In the genomic region with DNA sequence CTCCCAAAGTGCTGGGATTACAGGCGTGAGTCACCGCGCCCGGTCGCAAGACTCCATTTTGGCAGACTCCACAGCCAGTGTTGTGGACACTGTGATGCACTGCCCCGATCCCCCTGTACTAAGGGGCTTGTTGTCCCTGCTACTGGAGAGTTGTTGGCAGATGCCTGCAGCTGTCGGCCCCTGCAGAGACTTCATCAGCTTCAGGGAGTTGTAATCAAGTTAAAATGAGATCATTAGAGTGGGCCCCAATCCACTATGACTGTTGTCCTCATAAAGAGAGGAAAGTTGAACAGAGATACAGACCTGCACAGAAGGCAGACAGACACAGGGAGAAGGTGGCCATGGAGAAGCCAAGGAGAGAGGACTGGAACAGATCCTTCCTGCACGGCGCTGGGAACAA, we compare ENCODE assay signal across 1 cellular context.
TF ChIP-seq lines count a peak whose summit lies in the region.

No MANE protein-coding gene starts in this region.

TF ChIP-seq in GM23338, 12 proteins besides CTCF, POLR2A, EP300 and RAD21:
- TF ChIP-seq, protein P1, sequence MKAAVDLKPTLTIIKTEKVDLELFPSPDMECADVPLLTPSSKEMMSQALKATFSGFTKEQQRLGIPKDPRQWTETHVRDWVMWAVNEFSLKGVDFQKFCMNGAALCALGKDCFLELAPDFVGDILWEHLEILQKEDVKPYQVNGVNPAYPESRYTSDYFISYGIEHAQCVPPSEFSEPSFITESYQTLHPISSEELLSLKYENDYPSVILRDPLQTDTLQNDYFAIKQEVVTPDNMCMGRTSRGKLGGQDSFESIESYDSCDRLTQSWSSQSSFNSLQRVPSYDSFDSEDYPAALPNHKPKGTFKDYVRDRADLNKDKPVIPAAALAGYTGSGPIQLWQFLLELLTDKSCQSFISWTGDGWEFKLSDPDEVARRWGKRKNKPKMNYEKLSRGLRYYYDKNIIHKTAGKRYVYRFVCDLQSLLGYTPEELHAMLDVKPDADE (IDR thresholded peaks at IDR 0.05): no peak
- TF ChIP-seq NANOG (IDR thresholded peaks at IDR 0.05; ENCODE audit: borderline replicate concordance): no peak
- no peak for TF ChIP-seq ZNF462 (CRISPR knock-in tag; IDR thresholded peaks at IDR 0.05)
- no peak for TF ChIP-seq ZNF331 (CRISPR knock-in tag; IDR thresholded peaks at IDR 0.05; ENCODE audit: low read depth)
- no peak for TF ChIP-seq EZH2phosphoT487 (IDR thresholded peaks at IDR 0.05; ENCODE audit: unreplicated experiment)
- no peak for TF ChIP-seq CREB1 (CRISPR knock-in tag; IDR thresholded peaks at IDR 0.05; ENCODE audit: low read depth)
- no peak for TF ChIP-seq POLR2AphosphoS5 (IDR thresholded peaks at IDR 0.05; ENCODE audit: low read depth)
- TF ChIP-seq JUNB (IDR thresholded peaks at IDR 0.05; ENCODE audit: unreplicated experiment): no peak
- no peak for TF ChIP-seq EZH2 (IDR thresholded peaks at IDR 0.05; ENCODE audit: low read depth, unreplicated experiment)
- TF ChIP-seq, protein P2, sequence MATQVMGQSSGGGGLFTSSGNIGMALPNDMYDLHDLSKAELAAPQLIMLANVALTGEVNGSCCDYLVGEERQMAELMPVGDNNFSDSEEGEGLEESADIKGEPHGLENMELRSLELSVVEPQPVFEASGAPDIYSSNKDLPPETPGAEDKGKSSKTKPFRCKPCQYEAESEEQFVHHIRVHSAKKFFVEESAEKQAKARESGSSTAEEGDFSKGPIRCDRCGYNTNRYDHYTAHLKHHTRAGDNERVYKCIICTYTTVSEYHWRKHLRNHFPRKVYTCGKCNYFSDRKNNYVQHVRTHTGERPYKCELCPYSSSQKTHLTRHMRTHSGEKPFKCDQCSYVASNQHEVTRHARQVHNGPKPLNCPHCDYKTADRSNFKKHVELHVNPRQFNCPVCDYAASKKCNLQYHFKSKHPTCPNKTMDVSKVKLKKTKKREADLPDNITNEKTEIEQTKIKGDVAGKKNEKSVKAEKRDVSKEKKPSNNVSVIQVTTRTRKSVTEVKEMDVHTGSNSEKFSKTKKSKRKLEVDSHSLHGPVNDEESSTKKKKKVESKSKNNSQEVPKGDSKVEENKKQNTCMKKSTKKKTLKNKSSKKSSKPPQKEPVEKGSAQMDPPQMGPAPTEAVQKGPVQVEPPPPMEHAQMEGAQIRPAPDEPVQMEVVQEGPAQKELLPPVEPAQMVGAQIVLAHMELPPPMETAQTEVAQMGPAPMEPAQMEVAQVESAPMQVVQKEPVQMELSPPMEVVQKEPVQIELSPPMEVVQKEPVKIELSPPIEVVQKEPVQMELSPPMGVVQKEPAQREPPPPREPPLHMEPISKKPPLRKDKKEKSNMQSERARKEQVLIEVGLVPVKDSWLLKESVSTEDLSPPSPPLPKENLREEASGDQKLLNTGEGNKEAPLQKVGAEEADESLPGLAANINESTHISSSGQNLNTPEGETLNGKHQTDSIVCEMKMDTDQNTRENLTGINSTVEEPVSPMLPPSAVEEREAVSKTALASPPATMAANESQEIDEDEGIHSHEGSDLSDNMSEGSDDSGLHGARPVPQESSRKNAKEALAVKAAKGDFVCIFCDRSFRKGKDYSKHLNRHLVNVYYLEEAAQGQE (IDR thresholded peaks at IDR 0.05; ENCODE audit: unreplicated experiment): no peak
- TF ChIP-seq STAT1 (IDR thresholded peaks at IDR 0.05; ENCODE audit: unreplicated experiment): no peak
- no peak for TF ChIP-seq ZNF114 (CRISPR knock-in tag; IDR thresholded peaks at IDR 0.05)
